Comparison of ENCODE assay signal across 17 cellular contexts in genomic region chr3:11539218-11539617, GRCh38.
"Had no signal": no experiment of that assay in that cellular context is flagged by ENCODE, and none has a peak within 500 bp of the region (broad histone marks: within the 10 kb centered on the region; RNA-seq: fewer than 3 reads in every experiment).

No MANE protein-coding gene starts in this region.

- H3K9me3 ChIP-seq: thyroid gland had no signal

- H3K4me2 ChIP-seq: neural progenitor cell had no signal

- H3K4me3 Mint-ChIP-seq: activated B cell treated with CpG ODN at 0.5 μM for 24 hours; activated CD8-positive, alpha-beta T cell treated with anti-CD3 and anti-CD28 coated beads for 36 hours; activated T-cell treated with anti-CD3 and anti-CD28 coated beads, Interleukin-2, amount 50 U/mL, for 4 hours; neural progenitor cell; stimulated activated naive B cell treated with anti-CD40 and anti-IgM and Interleukin-4, amounts not matched to agents 10 μg/mL and 1 μg/mL and 100 μg/mL, for 72 hours had no signal

- H2AFZ ChIP-seq: neural progenitor cell, parathyroid adenoma had no signal

- H3K9ac ChIP-seq: neural progenitor cell, parathyroid adenoma had no signal

- H3K27ac Mint-ChIP-seq: activated B cell treated with CpG ODN at 0.5 μM for 24 hours; activated CD8-positive, alpha-beta T cell treated with anti-CD3 and anti-CD28 coated beads for 36 hours; stimulated activated naive B cell treated with anti-CD40 and anti-IgM and Interleukin-4, amounts not matched to agents 10 μg/mL and 1 μg/mL and 100 μg/mL, for 72 hours had no signal

- H3K4me1 ChIP-seq: parathyroid adenoma had no signal

- H3K27me3 ChIP-seq: dorsolateral prefrontal cortex, gastroesophageal sphincter, heart right ventricle, neural progenitor cell, thyroid gland had no signal

- H3K27ac ChIP-seq: dorsolateral prefrontal cortex, gastroesophageal sphincter, heart right ventricle, neural progenitor cell, parathyroid adenoma, thyroid gland had no signal

- ATAC-seq: activated CD8-positive, alpha-beta T cell treated with anti-CD3 and anti-CD28 coated beads for 36 hours; activated T-cell treated with anti-CD3 and anti-CD28 coated beads, Interleukin-2, amount 50 U/mL, for 4 hours; gastroesophageal sphincter; heart right ventricle; left cardiac atrium; stimulated activated naive B cell treated with anti-CD40 and anti-IgM and Interleukin-4, amounts not matched to agents 10 μg/mL and 1 μg/mL and 100 μg/mL, for 72 hours had no signal

- H3K9me3 Mint-ChIP-seq: activated B cell treated with CpG ODN at 0.5 μM for 24 hours; activated CD8-positive, alpha-beta T cell treated with anti-CD3 and anti-CD28 coated beads for 36 hours; activated T-cell treated with anti-CD3 and anti-CD28 coated beads, Interleukin-2, amount 50 U/mL, for 4 hours; stimulated activated naive B cell treated with anti-CD40 and anti-IgM and Interleukin-4, amounts not matched to agents 10 μg/mL and 1 μg/mL and 100 μg/mL, for 72 hours had no signal

- H3K27me3 Mint-ChIP-seq: activated B cell treated with CpG ODN at 0.5 μM for 24 hours; activated CD8-positive, alpha-beta T cell treated with anti-CD3 and anti-CD28 coated beads for 36 hours; stimulated activated naive B cell treated with anti-CD40 and anti-IgM and Interleukin-4, amounts not matched to agents 10 μg/mL and 1 μg/mL and 100 μg/mL, for 72 hours had no signal

- DNase-seq: activated B cell treated with CpG ODN at 0.5 μM for 24 hours; activated CD4-positive, alpha-beta T cell treated with anti-CD3 and anti-CD28 coated beads for 48 hours; activated CD8-positive, alpha-beta T cell treated with anti-CD3 and anti-CD28 coated beads for 36 hours; activated effector memory CD4-positive, alpha-beta T cell treated with Interleukin-2 at 50 U/mL for 16 hours; activated naive CD4-positive, alpha-beta T cell treated with anti-CD3 and anti-CD28 coated beads, Interleukin-2, amount 50 U/mL, for 16 hours; activated T-cell treated with anti-CD3 and anti-CD28 coated beads, Interleukin-2, amount 50 U/mL, for 4 hours; erythroblast; heart right ventricle; left cardiac atrium; midbrain; stimulated activated naive B cell treated with anti-CD40 and anti-IgM and Interleukin-4, amounts not matched to agents 10 μg/mL and 1 μg/mL and 100 μg/mL, for 72 hours had no signal

- H3K36me3 ChIP-seq: gastroesophageal sphincter, heart right ventricle, neural progenitor cell, thyroid gland had no signal

- H3K79me2 ChIP-seq: parathyroid adenoma had no signal

- H3K4me3 ChIP-seq: dorsolateral prefrontal cortex, gastroesophageal sphincter, heart right ventricle, lung, neural progenitor cell, thyroid gland had no signal

- H3K4me1 Mint-ChIP-seq: activated B cell treated with CpG ODN at 0.5 μM for 24 hours had no signal
